Comparison of ENCODE assay signal across 19 cellular contexts in genomic region chr3:11996500-11996899, GRCh38. TPM values are rescaled to one million over a fixed set of nuclear protein-coding genes. Genes with fewer than 3 reads are reported as not detected.
DNase-seq lines count a peak whose midpoint lies in the region; ATAC-seq and TF ChIP-seq lines count a peak whose summit lies in the region.
"Had no signal": no experiment of that assay in that cellular context is flagged by ENCODE, and none has a peak within 500 bp of the region (broad histone marks: within the 10 kb centered on the region; RNA-seq: fewer than 3 reads in every experiment).

No MANE protein-coding gene starts in this region.

- H3K27me3 ChIP-seq in SK-N-SH (ENCODE audit: insufficient read depth) (no peaks in the 10 kb centered on the region; the same call in 1 of the 2 replicates), parathyroid adenoma (ENCODE audit: control insufficient read depth, insufficient read depth, low read length) (no peaks in the 10 kb centered on the region), esophagus squamous epithelium (peaks cover 0 to 95% (median 0%) of the 10 kb centered on the region in 4 donors), H9 (ENCODE audit: insufficient read depth, low read length) (no peaks in the 10 kb centered on the region)

- 0% methylated on average over 2 of the region's 2 CpGs for WGBS in SK-N-SH (ENCODE audit: low lambda C conversion rate)
- WGBS in esophagus squamous epithelium, 2 donors, result 46 to 63% methylated on average over 2 of the region's 2 CpGs
- WGBS in H9 (ENCODE audit: extremely low coverage, insufficient read length, low lambda C conversion rate), result no CpG with 5 or more reads among the region's 2 CpGs

- H3K9ac ChIP-seq in SK-N-SH (no peak overlapping the region), parathyroid adenoma (no peak overlapping the region), H9 (ENCODE audit: extremely low read depth, insufficient read length, low read length) (no peak overlapping the region)

- ATAC-seq in HG03354 (IDR thresholded peaks at IDR 0.05; ENCODE audit: poor library complexity, severe bottlenecking, unreplicated experiment), result no peak
- ATAC-seq: CD8-positive, alpha-beta T cell; K562; T-cell had no signal

- no peak overlapping the region for H3K23ac ChIP-seq in H9 (ENCODE audit: insufficient read length, low read depth, low read length)

- no peaks in the 10 kb centered on the region for H3F3A ChIP-seq in SK-N-SH (replicated peaks; ENCODE audit: insufficient read depth)

- H2BK120ac ChIP-seq in H9 (ENCODE audit: low read depth, low read length, poor library complexity, severe bottlenecking), result no peak overlapping the region

- no peak for TF ChIP-seq POLR2A in esophagus squamous epithelium (IDR thresholded peaks at IDR 0.05)

- H3K4ac ChIP-seq in H9 (ENCODE audit: low read depth, low read length), result no peak overlapping the region

- peak in 1 of 2 experiments; percentile 76; a peak in 2 of 4 replicates for TF ChIP-seq EP300 in SK-N-SH (IDR thresholded peaks at IDR 0.05; ENCODE audit: borderline replicate concordance in 1 of 2, low read depth in 1 of 2, low read length in 1 of 2)

- H3K79me2 ChIP-seq in SK-N-SH (ENCODE audit: insufficient read depth) (no peaks in the 10 kb centered on the region), parathyroid adenoma (no peaks in the 10 kb centered on the region), H9 (ENCODE audit: insufficient read depth, low read length) (no peaks in the 10 kb centered on the region)

- TF ChIP-seq CTCF in SK-N-SH (IDR thresholded peaks at IDR 0.05) (no peak), parathyroid adenoma (IDR thresholded peaks at IDR 0.05) (no peak), esophagus squamous epithelium (IDR thresholded peaks at IDR 0.05) (no peak), H9 (conservative IDR thresholded peaks at IDR 0.05) (no peak)

- no peak overlapping the region for H2BK12ac ChIP-seq in H9 (ENCODE audit: insufficient read length, low read depth, low read length)

- no peak overlapping the region for H3K14ac ChIP-seq in H9 (ENCODE audit: insufficient read depth, low read length)

- peak; percentile 69 for DNase-seq in DMS 273 (lab: John Stamatoyannopoulos, UW; ENCODE audit: unreplicated experiment)
- peak; percentile 80 for DNase-seq in G401 (ENCODE audit: low spot score)
- DNase-seq in SK-N-SH, result peak; percentile 44
- no peak for DNase-seq in esophagus squamous epithelium (lab: John Stamatoyannopoulos, UW)
- no peak for DNase-seq in H9
- DNase-seq: Caco-2; CD8-positive, alpha-beta T cell; DMS79 treated with DMSO at 0.1 percent for 48 hours; Kasumi-1; NCI-H187; NCI-H2081 treated with DMSO at 0.1 percent for 48 hours; NCI-H526 treated with DMSO at 0.1 percent for 48 hours; T-cell had no signal

- no peak overlapping the region for H3T11ph ChIP-seq in H9 (ENCODE audit: low read length)

- in situ Hi-C loops in G401 (cut with HindIII; ENCODE audit: low sequenced_read_pairs), result no loop called here

- H3K4me1 ChIP-seq in SK-N-SH (ENCODE audit: control insufficient read depth in 1 of 2, insufficient read depth in 2 of 2, low read depth in 1 of 2, low read length in 1 of 2) (peaks cover 0 to 40% of the 10 kb centered on the region in 2 experiments; a peak in 2 of 4 replicates), parathyroid adenoma (peaks cover 24% of the 10 kb centered on the region), esophagus squamous epithelium (no peaks in the 10 kb centered on the region), H9 (ENCODE audit: insufficient read depth, low read length) (no peaks in the 10 kb centered on the region)
- H3K4me1 ChIP-seq: Caco-2 had no signal

- H3K9me3 Mint-ChIP-seq in H9, result no peaks in the 10 kb centered on the region
- H3K9me3 Mint-ChIP-seq: CD8-positive, alpha-beta T cell; T-cell had no signal

- no peaks in the 10 kb centered on the region for H3K36me3 ChIP-seq in SK-N-SH (replicated peaks in 1 of 2; ENCODE audit: control insufficient read depth in 1 of 2, insufficient read depth in 2 of 2, low read length in 1 of 2)
- no peaks in the 10 kb centered on the region for H3K36me3 ChIP-seq in parathyroid adenoma (ENCODE audit: control insufficient read depth, insufficient read depth, low read length)
- H3K36me3 ChIP-seq in esophagus squamous epithelium, result no peaks in the 10 kb centered on the region

- H4K8ac ChIP-seq in H9 (replicated peaks; ENCODE audit: insufficient read length, low read depth, low read length), result no peak overlapping the region

- H2BK15ac ChIP-seq in H9 (ENCODE audit: low read depth, low read length), result no peak overlapping the region

- H2AK5ac ChIP-seq in H9 (ENCODE audit: insufficient read length, low read length), result no peak overlapping the region

- H4K91ac ChIP-seq in H9 (ENCODE audit: insufficient read length, low read depth, low read length), result no peak overlapping the region

- H3K23me2 ChIP-seq in H9 (ENCODE audit: insufficient read length, low read depth, low read length, poor library complexity, severe bottlenecking), result no peaks in the 10 kb centered on the region

- no peak overlapping the region for H3K27ac Mint-ChIP-seq in H9
- H3K27ac Mint-ChIP-seq: CD8-positive, alpha-beta T cell; T-cell had no signal

- H3K18ac ChIP-seq in H9 (ENCODE audit: insufficient read length, low read depth, low read length), result no peak overlapping the region

- H3K27me3 Mint-ChIP-seq in H9 (ENCODE audit: low read depth), result peaks cover 14% of the 10 kb centered on the region

- H3K56ac ChIP-seq in H9 (ENCODE audit: insufficient read length, low read depth, low read length), result no peak overlapping the region

- H3K36me3 Mint-ChIP-seq in H9 (ENCODE audit: insufficient read depth in 1 of 3, low read depth in 3 of 3), result no peaks in the 10 kb centered on the region
- H3K36me3 Mint-ChIP-seq: CD8-positive, alpha-beta T cell; T-cell had no signal

- H3K27ac ChIP-seq in SK-N-SH (ENCODE audit: low read depth in 2 of 2, low read length in 1 of 2) (peak overlapping the region in 1 of 2 experiments; percentile 62; a peak in 2 of 4 replicates), parathyroid adenoma (peak overlapping the region; percentile 59), esophagus squamous epithelium (no peak overlapping the region), H9 (ENCODE audit: insufficient read length, low read depth, low read length) (no peak overlapping the region)
- H3K27ac ChIP-seq: C4-2B had no signal

- H3K9me3 ChIP-seq in SK-N-SH (no peaks in the 10 kb centered on the region), parathyroid adenoma (ENCODE audit: control insufficient read depth, low read length) (no peaks in the 10 kb centered on the region), esophagus squamous epithelium (no peaks in the 10 kb centered on the region), H9 (ENCODE audit: control insufficient read depth, low read depth, low read length) (no peaks in the 10 kb centered on the region)
- H3K9me3 ChIP-seq: Caco-2 had no signal

- no peaks in the 10 kb centered on the region for H4K20me1 ChIP-seq in SK-N-SH (ENCODE audit: insufficient read depth)
- H4K20me1 ChIP-seq in H9 (ENCODE audit: control insufficient read depth, insufficient read depth, insufficient read length), result no peaks in the 10 kb centered on the region

- POLR2A ChIA-PET in SK-N-SH (lab: Yijun Ruan, JAX), result no interaction called here

- intact Hi-C loops in esophagus squamous epithelium (cut with DNase I), result no loop called here

- H3K4me3 ChIP-seq in SK-N-SH (ENCODE audit: low read depth in 2 of 2, low read length in 1 of 2), result no peak overlapping the region
- H3K4me3 ChIP-seq in parathyroid adenoma (ENCODE audit: low read depth, low read length), result no peak overlapping the region
- no peak overlapping the region for H3K4me3 ChIP-seq in esophagus squamous epithelium
- H3K4me3 ChIP-seq: K562 had no signal

- no peak overlapping the region for H4K5ac ChIP-seq in H9 (ENCODE audit: insufficient read length, low read depth, low read length)

- no peaks in the 10 kb centered on the region for H3K79me1 ChIP-seq in H9 (ENCODE audit: insufficient read depth, low read depth, low read length, poor library complexity, severe bottlenecking)

- no peaks in the 10 kb centered on the region for H3K4me1 Mint-ChIP-seq in H9
- H3K4me1 Mint-ChIP-seq: T-cell had no signal

- no peak overlapping the region for H2BK20ac ChIP-seq in H9 (ENCODE audit: low read depth, low read length, poor library complexity, severe bottlenecking)

- peak; percentile 30; the same call in 1 of the 2 replicates for TF ChIP-seq RAD21 in SK-N-SH (IDR thresholded peaks at IDR 0.05; ENCODE audit: low read length)

- CTCF ChIA-PET in SK-N-SH (lab: Yijun Ruan, JAX), result interaction anchor here (1.0 to 1.5 kb wide), 3 partner anchors 9 to 483 kb away, joined by 3 to 7 read pairs (median 4); no protein-coding TSS in a partner anchor

- H3K9me2 ChIP-seq in SK-N-SH, result no peaks in the 10 kb centered on the region

- no peak overlapping the region for H3K4me2 ChIP-seq in SK-N-SH
- H3K4me2 ChIP-seq in parathyroid adenoma (ENCODE audit: low read length), result no peak overlapping the region
- no peak overlapping the region for H3K4me2 ChIP-seq in H9 (ENCODE audit: insufficient read depth, insufficient read length, low read length)

- no peak overlapping the region for H3K4me3 Mint-ChIP-seq in H9
- H3K4me3 Mint-ChIP-seq: CD8-positive, alpha-beta T cell; T-cell had no signal

- H2BK5ac ChIP-seq in H9 (ENCODE audit: insufficient read length, low read length), result no peak overlapping the region

- H2AFZ ChIP-seq in SK-N-SH (ENCODE audit: low read depth), result no peak overlapping the region
- H2AFZ ChIP-seq in parathyroid adenoma, result no peak overlapping the region
- H2AFZ ChIP-seq in H9 (ENCODE audit: low read length), result no peak overlapping the region

TF ChIP-seq in SK-N-SH, 30 proteins besides CTCF, POLR2A, EP300 and RAD21 (continues in another document):
- no peak for TF ChIP-seq JUND (IDR thresholded peaks at IDR 0.05)
- no peak for TF ChIP-seq GABPA (IDR thresholded peaks at IDR 0.05; ENCODE audit: low read depth)
- TF ChIP-seq, protein P1, sequence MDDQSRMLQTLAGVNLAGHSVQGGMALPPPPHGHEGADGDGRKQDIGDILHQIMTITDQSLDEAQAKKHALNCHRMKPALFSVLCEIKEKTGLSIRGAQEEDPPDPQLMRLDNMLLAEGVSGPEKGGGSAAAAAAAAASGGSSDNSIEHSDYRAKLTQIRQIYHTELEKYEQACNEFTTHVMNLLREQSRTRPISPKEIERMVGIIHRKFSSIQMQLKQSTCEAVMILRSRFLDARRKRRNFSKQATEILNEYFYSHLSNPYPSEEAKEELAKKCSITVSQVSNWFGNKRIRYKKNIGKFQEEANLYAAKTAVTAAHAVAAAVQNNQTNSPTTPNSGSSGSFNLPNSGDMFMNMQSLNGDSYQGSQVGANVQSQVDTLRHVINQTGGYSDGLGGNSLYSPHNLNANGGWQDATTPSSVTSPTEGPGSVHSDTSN (IDR thresholded peaks at IDR 0.05), result no peak

RNA-seq across cellular contexts. Expression of gene SYN2, which starts 7.7 kb away (rescaled TPM):
- total RNA-seq in G401 (2014; rRNA removed; shearing (Covaris generic)), result 0.86 TPM in 1 of 2 replicates, not detected in the other
- polyA plus RNA-seq in SK-N-SH (2012; rRNA removed), result 0.20 and 0.26 TPM in 2 replicates
- 0.17 and 0.39 TPM in 2 replicates for polyA plus RNA-seq in SK-N-SH (2012; cell fraction: cytosol; rRNA removed)
- polyA plus RNA-seq in SK-N-SH (2012; cell fraction: nucleus; rRNA removed), result 0.49 and 0.76 TPM in 2 replicates
- 1 to 10 TPM in 1 of 4 donors, under 1 TPM in 2, not detected in 1; 0.09 to 2.1 (median 0.76) TPM for total RNA-seq in esophagus squamous epithelium
- total RNA-seq in H9 (2021), result 5.0 and 6.0 TPM in 2 replicates
- total RNA-seq: Caco-2; CD8-positive, alpha-beta T cell; M059J; T-helper 2 cell treated with Interferon-gamma antibody and Interleukin-4, amounts not matched to agents 100 ng/mL and 5 ng/mL, for 36 hours had no signal

Comparison
In these comparisons a context has a peak if more than half of its experiments do, and no peak if none do; other contexts are left out.
1. DNase-seq: peak in DMS 273 (single experiment), G401 (single experiment) and SK-N-SH (single experiment); none in esophagus squamous epithelium (single experiment) and H9 (single experiment).